10 cellular contexts compared by ENCODE assay signal in genomic region chr2:73243884-73244570, GRCh38. TPM values are rescaled to one million over a fixed set of nuclear protein-coding genes. Genes with fewer than 3 reads are reported as not detected.
DNase-seq lines count a peak whose midpoint lies in the region; ATAC-seq and TF ChIP-seq lines count a peak whose summit lies in the region.
"Had no signal": no experiment of that assay in that cellular context is flagged by ENCODE, and none has a peak within 500 bp of the region (broad histone marks: within the 10 kb centered on the region; RNA-seq: fewer than 3 reads in every experiment).

No MANE protein-coding gene starts in this region.

- H3K9me3 Mint-ChIP-seq in brain (no peaks in the 10 kb centered on the region), mesothelial cell of epicardium (no peaks in the 10 kb centered on the region)

- H3K36me3 Mint-ChIP-seq in brain (peaks cover 82% of the 10 kb centered on the region), mesothelial cell of epicardium (peaks cover 27% of the 10 kb centered on the region)

- H3K27ac Mint-ChIP-seq in brain (peak overlapping the region in 4 of 5 experiments; percentile 32 to 72 (median 45)), mesothelial cell of epicardium (peak overlapping the region; percentile 53)

- peaks cover 36% of the 10 kb centered on the region for H3K4me1 Mint-ChIP-seq in brain
- H3K4me1 Mint-ChIP-seq in mesothelial cell of epicardium: peaks cover 12% of the 10 kb centered on the region

- TF ChIP-seq CTCF in brain (conservative IDR thresholded peaks at IDR 0.05) (no peak), mesothelial cell of epicardium (IDR thresholded peaks at IDR 0.05; ENCODE audit: unreplicated experiment) (no peak)

- H3K4me3 Mint-ChIP-seq in brain (peak overlapping the region in 1 of 5 experiments; percentile 54), mesothelial cell of epicardium (no peak overlapping the region)

- H3K27me3 Mint-ChIP-seq in brain (no peaks in the 10 kb centered on the region), mesothelial cell of epicardium (ENCODE audit: low read depth) (no peaks in the 10 kb centered on the region)

- DNase-seq in DMS53 (lab: John Stamatoyannopoulos, UW) (peak; percentile 19), DMS53 treated with DMSO at 0.1 percent for 48 hours (lab: John Stamatoyannopoulos, UW; ENCODE audit: unreplicated experiment) (no peak), NCI-H226 (peak; percentile 79), mesothelial cell of epicardium (ENCODE audit: low spot score in 2 of 2, unreplicated experiment in 2 of 2) (no peak), NCI-H146 (lab: John Stamatoyannopoulos, UW) (no peak), kidney glomerular epithelial cell (lab: John Stamatoyannopoulos, UW) (no peak)
- DNase-seq: 8988T; activated CD4-positive, alpha-beta T cell treated with anti-CD3 and anti-CD28 coated beads for 4 hours had no signal

- ATAC-seq in HG02870 (IDR thresholded peaks at IDR 0.05; ENCODE audit: unreplicated experiment): no peak

RNA-seq across cellular contexts. Expression of gene CCT7, which starts 9.9 kb away (rescaled TPM):
- polyA plus RNA-seq in brain (ENCODE audit: insufficient read depth, low read depth, low replicate concordance): 304 TPM
- 217 to 220 TPM (median 218 TPM) in 3 replicates for total RNA-seq in mesothelial cell of epicardium

RNA-seq across cellular contexts. Expression of gene PRADC1, which starts 11.0 kb away (rescaled TPM):
- 44.5 TPM for polyA plus RNA-seq in brain (ENCODE audit: insufficient read depth, low read depth, low replicate concordance)
- 5.9 to 6.9 TPM (median 6.6 TPM) in 3 replicates for total RNA-seq in mesothelial cell of epicardium

RNA-seq across cellular contexts. Expression of gene SMYD5, which starts 30.0 kb away (rescaled TPM):
- polyA plus RNA-seq in brain (ENCODE audit: insufficient read depth, low read depth, low replicate concordance): 15.5 TPM
- 29.8 to 34.3 TPM (median 34.2 TPM) in 3 replicates for total RNA-seq in mesothelial cell of epicardium

RNA-seq across cellular contexts. Expression of gene FBXO41, which starts 40.3 kb away (rescaled TPM):
- 19.7 TPM for polyA plus RNA-seq in brain (ENCODE audit: insufficient read depth, low read depth, low replicate concordance)
- 7.6 to 8.1 TPM (median 7.8 TPM) in 3 replicates for total RNA-seq in mesothelial cell of epicardium

RNA-seq across cellular contexts. Expression of gene NOTO, which starts 41.7 kb away (rescaled TPM):
- not detected for polyA plus RNA-seq in brain (ENCODE audit: insufficient read depth, low read depth, low replicate concordance)
- total RNA-seq in mesothelial cell of epicardium: not detected in 3 replicates

Comparison
In these comparisons a context has a peak if more than half of its experiments do, and no peak if none do; other contexts are left out.
1. DNase-seq: peak in DMS53 (single experiment) and NCI-H226 (single experiment); none in DMS53 treated with DMSO at 0.1 percent for 48 hours (single experiment), mesothelial cell of epicardium (0 of 2), NCI-H146 (single experiment) and kidney glomerular epithelial cell (single experiment).